14 cellular contexts compared by ENCODE assay signal in the genomic region with DNA sequence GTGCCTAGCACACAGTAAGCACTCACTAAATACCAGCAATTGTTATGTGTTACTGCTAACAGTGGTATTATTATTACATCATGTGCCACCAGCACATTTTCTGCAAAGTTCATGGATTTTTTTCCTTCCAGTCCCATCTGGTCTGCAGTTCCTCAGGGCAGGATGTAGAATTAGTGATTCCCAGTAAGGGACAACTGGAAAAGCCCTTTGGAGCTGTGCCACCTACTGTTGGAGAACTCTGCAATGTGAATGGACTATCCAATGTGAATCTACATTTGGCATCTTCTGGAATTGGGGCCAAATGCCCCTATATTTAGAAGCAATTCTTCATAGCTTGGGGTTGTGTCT.
DNase-seq lines count a peak whose midpoint lies in the region; FAIRE-seq and TF ChIP-seq lines count a peak whose summit lies in the region.
"Had no signal": no experiment of that assay in that cellular context is flagged by ENCODE, and none has a peak within 500 bp of the region (broad histone marks: within the 10 kb centered on the region; RNA-seq: fewer than 3 reads in every experiment).

No MANE protein-coding gene starts in this region.

- H3K23ac ChIP-seq in trophoblast cell (ENCODE audit: low read length): no peak overlapping the region

- TF ChIP-seq CTCF in type B pancreatic cell (conservative IDR thresholded peaks at IDR 0.05): no peak
- no peak for TF ChIP-seq CTCF in endothelial cell (IDR thresholded peaks at IDR 0.05; ENCODE audit: unreplicated experiment)
- no peak for TF ChIP-seq CTCF in vagina (IDR thresholded peaks at IDR 0.05)

- peaks cover 11% of the 10 kb centered on the region for H3K9me3 Mint-ChIP-seq in type B pancreatic cell
- H3K9me3 Mint-ChIP-seq in endothelial cell (ENCODE audit: unreplicated experiment): no peaks in the 10 kb centered on the region
- H3K9me3 Mint-ChIP-seq: CD8-positive, alpha-beta memory T cell; GM23338 had no signal

- no peak overlapping the region for H2BK12ac ChIP-seq in trophoblast cell (ENCODE audit: low read length)

- H4K12ac ChIP-seq in trophoblast cell (ENCODE audit: low read depth, low read length): no peak overlapping the region

- no peak overlapping the region for H4K91ac ChIP-seq in trophoblast cell (ENCODE audit: low read depth, low read length)

- H3K4me2 ChIP-seq in trophoblast cell (ENCODE audit: low read length): no peak overlapping the region
- H3K4me2 ChIP-seq: BLaER1, GM23338 had no signal

- H3K36me3 ChIP-seq in trophoblast cell (ENCODE audit: control insufficient read depth in 1 of 2, insufficient read depth in 2 of 2, low read length in 2 of 2) (no peaks in the 10 kb centered on the region), vagina (no peaks in the 10 kb centered on the region)
- H3K36me3 ChIP-seq: BLaER1 had no signal

- no peaks in the 10 kb centered on the region for H3K79me1 ChIP-seq in trophoblast cell (ENCODE audit: low read length)

- H3K9me3 ChIP-seq in trophoblast cell (ENCODE audit: insufficient read depth, low read depth, low read length) (no peaks in the 10 kb centered on the region), vagina (no peaks in the 10 kb centered on the region)
- H3K9me3 ChIP-seq: BLaER1 had no signal

- TF ChIP-seq POLR2A in vagina (IDR thresholded peaks at IDR 0.05): no peak

- no peak overlapping the region for H2AFZ ChIP-seq in trophoblast cell (ENCODE audit: insufficient read depth, low read length, poor library complexity)
- H2AFZ ChIP-seq: GM23338 had no signal

- no peak overlapping the region for H3K4ac ChIP-seq in trophoblast cell (ENCODE audit: low read depth, low read length)

- H3K4me1 ChIP-seq in trophoblast cell (ENCODE audit: control insufficient read depth in 1 of 2, insufficient read depth in 2 of 2, low read length in 2 of 2) (no peaks in the 10 kb centered on the region), vagina (no peaks in the 10 kb centered on the region)
- H3K4me1 ChIP-seq: BLaER1 had no signal

- H2BK5ac ChIP-seq in trophoblast cell (ENCODE audit: low read depth, low read length, poor library complexity): no peak overlapping the region

- H3K79me2 ChIP-seq in trophoblast cell (ENCODE audit: control insufficient read depth, insufficient read depth, low read length, poor library complexity): no peaks in the 10 kb centered on the region

- H3K4me1 Mint-ChIP-seq in type B pancreatic cell (ENCODE audit: unreplicated experiment) (peaks cover 4% of the 10 kb centered on the region), endothelial cell (ENCODE audit: unreplicated experiment) (peaks cover 10% of the 10 kb centered on the region)
- H3K4me1 Mint-ChIP-seq: CD8-positive, alpha-beta memory T cell; GM23338 had no signal

- no peak overlapping the region for H2BK120ac ChIP-seq in trophoblast cell (ENCODE audit: insufficient read depth, low read length, poor library complexity)

- DNase-seq in COLO829 (ENCODE audit: low spot score): peak; percentile 8
- no peak for DNase-seq in HTR-8/SVneo (ENCODE audit: insufficient read length, low spot score)
- peak; percentile 30 for DNase-seq in SK-MEL-5 (ENCODE audit: low read depth, low spot score)
- peak; percentile 51 to 89 for DNase-seq in trophoblast cell
- no peak for DNase-seq in type B pancreatic cell (ENCODE audit: extremely low spot score, unreplicated experiment)
- DNase-seq in endothelial cell (ENCODE audit: low spot score): no peak
- no peak for DNase-seq in vagina (ENCODE audit: extremely low spot score in 2 of 2)
- DNase-seq: CD8-positive, alpha-beta memory T cell; DMS53; H7 had no signal

- H3K18ac ChIP-seq in trophoblast cell (ENCODE audit: low read length): no peak overlapping the region

- no peak overlapping the region for H3K4me3 ChIP-seq in trophoblast cell (ENCODE audit: low read depth, low read length)
- no peak overlapping the region for H3K4me3 ChIP-seq in vagina
- H3K4me3 ChIP-seq: BLaER1, GM23338 had no signal

- no peak overlapping the region for H3K27ac ChIP-seq in trophoblast cell (ENCODE audit: low read depth, low read length)
- no peak overlapping the region for H3K27ac ChIP-seq in vagina
- H3K27ac ChIP-seq: BLaER1 had no signal

- H3K27me3 Mint-ChIP-seq in type B pancreatic cell (peaks cover under 1% of the 10 kb centered on the region), endothelial cell (ENCODE audit: unreplicated experiment) (no peaks in the 10 kb centered on the region)

- H2AK5ac ChIP-seq in trophoblast cell (ENCODE audit: low read length): no peak overlapping the region

- no peak overlapping the region for H3K9ac ChIP-seq in trophoblast cell (ENCODE audit: low read length)
- H3K9ac ChIP-seq: BLaER1 had no signal

- H3K27ac Mint-ChIP-seq in type B pancreatic cell: no peak overlapping the region
- H3K27ac Mint-ChIP-seq in endothelial cell (ENCODE audit: unreplicated experiment): no peak overlapping the region
- H3K27ac Mint-ChIP-seq: CD8-positive, alpha-beta memory T cell; GM23338 had no signal

- no peaks in the 10 kb centered on the region for H3K27me3 ChIP-seq in trophoblast cell (ENCODE audit: insufficient read depth, low read length)
- no peaks in the 10 kb centered on the region for H3K27me3 ChIP-seq in vagina
- H3K27me3 ChIP-seq: BLaER1 had no signal

- no peak overlapping the region for H4K8ac ChIP-seq in trophoblast cell (ENCODE audit: low read depth, low read length)

- H3K36me3 Mint-ChIP-seq in type B pancreatic cell (no peaks in the 10 kb centered on the region), endothelial cell (ENCODE audit: low read depth, unreplicated experiment) (no peaks in the 10 kb centered on the region)
- H3K36me3 Mint-ChIP-seq: CD8-positive, alpha-beta memory T cell had no signal

- in situ Hi-C loops in SK-MEL-5 (cut with HindIII; ENCODE audit: low pct_unique_long_range_greater_than_20kb, low sequenced_read_pairs): no loop called here

- H3K4me3 Mint-ChIP-seq in type B pancreatic cell: no peak overlapping the region
- no peak overlapping the region for H3K4me3 Mint-ChIP-seq in endothelial cell (ENCODE audit: unreplicated experiment)
- H3K4me3 Mint-ChIP-seq: CD8-positive, alpha-beta memory T cell; GM23338 had no signal

- intact Hi-C loops in vagina (cut with DNase I): no loop called here

- no peak overlapping the region for H3K14ac ChIP-seq in trophoblast cell (ENCODE audit: low read length)

- FAIRE-seq in HTR-8/SVneo (lab: Jason Lieb, UNC): peak; percentile 69
- FAIRE-seq: GM12891, HepG2 had no signal

Comparison
In these comparisons a context has a peak if more than half of its experiments do, and no peak if none do; other contexts are left out.
1. DNase-seq: peak in COLO829 (single experiment), SK-MEL-5 (single experiment) and trophoblast cell (2 of 2); none in HTR-8/SVneo (single experiment), type B pancreatic cell (single experiment), endothelial cell (single experiment) and vagina (0 of 2).